Comparison of ENCODE assay signal across 15 cellular contexts in genomic region chr12:68416350-68416749, GRCh38.
DNase-seq lines count a peak whose midpoint lies in the region; ATAC-seq and TF ChIP-seq lines count a peak whose summit lies in the region.
"Had no signal": no experiment of that assay in that cellular context is flagged by ENCODE, and none has a peak within 500 bp of the region (broad histone marks: within the 10 kb centered on the region; RNA-seq: fewer than 3 reads in every experiment).

No MANE protein-coding gene starts in this region.

- H3K27me3 ChIP-seq in smooth muscle cell (ENCODE audit: low read depth): no peaks in the 10 kb centered on the region
- H3K27me3 ChIP-seq: BLaER1 had no signal

- H3K36me3 Mint-ChIP-seq in natural killer cell: no peaks in the 10 kb centered on the region

- DNase-seq in epithelial cell of esophagus (ENCODE audit: low read depth) (peak; percentile 24), natural killer cell (no peak), smooth muscle cell (lab: John Stamatoyannopoulos, UW; ENCODE audit: unreplicated experiment) (no peak), inferior parietal cortex (ENCODE audit: extremely low spot score) (no peak), NCI-H446 (lab: John Stamatoyannopoulos, UW) (no peak), amygdala (lab: John Stamatoyannopoulos, UW) (no peak)
- DNase-seq: AML-193, Calu3, DMS 273 treated with DMSO at 0.1 percent for 48 hours, H7 had no signal

- no peaks in the 10 kb centered on the region for H3K36me3 ChIP-seq in smooth muscle cell (ENCODE audit: low read depth)
- H3K36me3 ChIP-seq: BLaER1 had no signal

- H3K27me3 Mint-ChIP-seq in natural killer cell (ENCODE audit: low read depth in 2 of 2): no peaks in the 10 kb centered on the region
- H3K27me3 Mint-ChIP-seq: IgD-negative memory B cell had no signal

- peaks cover 0 to 2% of the 10 kb centered on the region in 2 donors for H3K9me3 Mint-ChIP-seq in natural killer cell
- H3K9me3 Mint-ChIP-seq: IgD-negative memory B cell had no signal

- TF ChIP-seq CTCF in epithelial cell of esophagus (IDR thresholded peaks at IDR 0.05; ENCODE audit: insufficient read depth, low read depth, low read length, missing control alignments) (no peak), natural killer cell (IDR thresholded peaks at IDR 0.05) (no peak), smooth muscle cell (IDR thresholded peaks at IDR 0.05; ENCODE audit: borderline replicate concordance, insufficient read depth, poor library complexity, severe bottlenecking) (no peak)

- H3K79me2 ChIP-seq in smooth muscle cell (ENCODE audit: low read depth): no peaks in the 10 kb centered on the region

- no peaks in the 10 kb centered on the region for H4K20me1 ChIP-seq in smooth muscle cell (ENCODE audit: low read depth)
- H4K20me1 ChIP-seq: BLaER1 had no signal

- peaks cover 9% of the 10 kb centered on the region for H3K4me1 ChIP-seq in smooth muscle cell (ENCODE audit: low read depth)
- H3K4me1 ChIP-seq: A549 had no signal

- H3K27ac ChIP-seq in smooth muscle cell (ENCODE audit: low read depth): peak overlapping the region; percentile 64
- H3K27ac ChIP-seq: A549, BLaER1, GM23248, HL-60 had no signal

- no peak overlapping the region for H3K4me2 ChIP-seq in smooth muscle cell
- H3K4me2 ChIP-seq: A549, BLaER1 had no signal

- WGBS in smooth muscle cell (ENCODE audit: low lambda C conversion rate): 93% methylated on average over 6 of the region's 6 CpGs

- intact Hi-C loops in natural killer cell (cut with micrococcal nuclease): loop anchor here (5.0 kb wide), 1 partner anchor 36 kb away; no protein-coding TSS in a partner anchor

- no peak overlapping the region for H3K4me3 Mint-ChIP-seq in natural killer cell

- H3K9me3 ChIP-seq in smooth muscle cell (replicated peaks; ENCODE audit: low read depth): no peaks in the 10 kb centered on the region
- H3K9me3 ChIP-seq: A549 had no signal

- H2AFZ ChIP-seq in smooth muscle cell (ENCODE audit: low read depth): no peak overlapping the region
- H2AFZ ChIP-seq: GM23248 had no signal

- ATAC-seq in natural killer cell: no peak
- ATAC-seq: A549 had no signal

- H3K4me3 ChIP-seq in epithelial cell of esophagus (ENCODE audit: low read length) (no peak overlapping the region), smooth muscle cell (no peak overlapping the region)
- H3K4me3 ChIP-seq: A549, BLaER1, GM23248 had no signal

- H3K27ac Mint-ChIP-seq in natural killer cell: peak overlapping the region; percentile 88 to 91

- H3F3A ChIP-seq in smooth muscle cell (ENCODE audit: low read depth): peaks cover 7% of the 10 kb centered on the region

- peaks cover 46 to 57% of the 10 kb centered on the region in 2 donors for H3K4me1 Mint-ChIP-seq in natural killer cell

- no peak overlapping the region for H3K9ac ChIP-seq in smooth muscle cell (ENCODE audit: low read depth)
- H3K9ac ChIP-seq: BLaER1, GM23248 had no signal
